In genomic region chr17:46061435-46061834, GRCh38 we compare ENCODE assay signal across 7 cellular contexts.
A peak's percentile ranks its signal among the peaks of the same experiment; 100 is the strongest.
DNase-seq lines count a peak whose midpoint lies in the region; ATAC-seq and TF ChIP-seq lines count a peak whose summit lies in the region.

No MANE protein-coding gene starts in this region.

- DNase-seq in DND-41 (no peak), LHCN-M2 (ENCODE audit: low read depth) (peak; percentile 27), body of pancreas (no peak), neural crest cell (ENCODE audit: low read depth, low spot score) (no peak), UCSD-AML1 (lab: John Stamatoyannopoulos, UW; ENCODE audit: unreplicated experiment) (no peak), substantia nigra (lab: John Stamatoyannopoulos, UW) (no peak)

- H3K4me3 Mint-ChIP-seq in neural crest cell, result no peak overlapping the region

- H3K36me3 ChIP-seq in DND-41 (ENCODE audit: insufficient read depth, low read length) (peaks cover 93% of the 10 kb centered on the region), body of pancreas (replicated peaks in 1 of 2; ENCODE audit: insufficient read depth in 1 of 2, low read depth in 2 of 2) (peaks cover 3 to 10% of the 10 kb centered on the region in 2 donors)

- peaks cover 14% of the 10 kb centered on the region for H3K36me3 Mint-ChIP-seq in neural crest cell (ENCODE audit: low read depth)

- H3K27ac ChIP-seq in DND-41 (ENCODE audit: low read length) (no peak overlapping the region), body of pancreas (no peak overlapping the region), substantia nigra (ENCODE audit: low read depth, low read length, poor library complexity, severe bottlenecking) (no peak overlapping the region)

- H3K9me3 ChIP-seq in DND-41 (ENCODE audit: insufficient read depth, low read length, severe bottlenecking) (no peaks in the 10 kb centered on the region), body of pancreas (no peaks in the 10 kb centered on the region)

- no peak overlapping the region for H2AFZ ChIP-seq in DND-41 (ENCODE audit: low read depth, low read length)

- H3K4me3 ChIP-seq in DND-41 (ENCODE audit: low read depth in 1 of 2, low read length in 2 of 2) (no peak overlapping the region), body of pancreas (no peak overlapping the region)

- H4K20me1 ChIP-seq in DND-41 (ENCODE audit: insufficient read depth, low read length), result peaks cover 13% of the 10 kb centered on the region

- TF ChIP-seq CTCF in DND-41 (IDR thresholded peaks at IDR 0.05; ENCODE audit: borderline replicate concordance, extremely low read depth, low read length, poor library complexity, severe bottlenecking) (peak; percentile 47), body of pancreas (IDR thresholded peaks at IDR 0.05) (peak; percentile 9 to 47 (median 31)), neural crest cell (conservative IDR thresholded peaks at IDR 0.05) (peak; percentile 55)

- intact Hi-C loops in body of pancreas (cut with DNase I), result no loop called here

- no peaks in the 10 kb centered on the region for H3K27me3 Mint-ChIP-seq in neural crest cell (ENCODE audit: low read depth)

- WGBS in body of pancreas, 2 donors, result 90 to 95% methylated on average over 5 of the region's 5 CpGs

- no peaks in the 10 kb centered on the region for H3K27me3 ChIP-seq in DND-41 (ENCODE audit: insufficient read depth, low read length, poor library complexity)
- H3K27me3 ChIP-seq in body of pancreas, result no peaks in the 10 kb centered on the region

- H3K4me1 ChIP-seq in DND-41 (ENCODE audit: insufficient read depth, low read length) (no peaks in the 10 kb centered on the region), body of pancreas (peaks cover 68% of the 10 kb centered on the region)

- H3K4me1 Mint-ChIP-seq in neural crest cell, result peaks cover 3% of the 10 kb centered on the region

- H3K9me3 Mint-ChIP-seq in neural crest cell, result no peaks in the 10 kb centered on the region

- no peak overlapping the region for H3K4me2 ChIP-seq in DND-41 (ENCODE audit: insufficient read depth, low read length)

- H3K9ac ChIP-seq in DND-41 (ENCODE audit: low read depth, low read length), result no peak overlapping the region

- ATAC-seq in DND-41 (ENCODE audit: insufficient read depth, low read depth), result peak; percentile 53; the same call in 1 of the 3 replicates
- peak; percentile 51 for ATAC-seq in body of pancreas
- no peak for ATAC-seq in GM21381 (IDR thresholded peaks at IDR 0.05; ENCODE audit: unreplicated experiment)

- H3K27ac Mint-ChIP-seq in neural crest cell (ENCODE audit: unreplicated experiment), result no peak overlapping the region

- peaks cover 67% of the 10 kb centered on the region for H3K79me2 ChIP-seq in DND-41 (ENCODE audit: insufficient read depth, low read length)

- TF ChIP-seq POLR2A in body of pancreas (IDR thresholded peaks at IDR 0.05), result no peak
